Comparison of ENCODE assay signal across 27 cellular contexts in the genomic region with DNA sequence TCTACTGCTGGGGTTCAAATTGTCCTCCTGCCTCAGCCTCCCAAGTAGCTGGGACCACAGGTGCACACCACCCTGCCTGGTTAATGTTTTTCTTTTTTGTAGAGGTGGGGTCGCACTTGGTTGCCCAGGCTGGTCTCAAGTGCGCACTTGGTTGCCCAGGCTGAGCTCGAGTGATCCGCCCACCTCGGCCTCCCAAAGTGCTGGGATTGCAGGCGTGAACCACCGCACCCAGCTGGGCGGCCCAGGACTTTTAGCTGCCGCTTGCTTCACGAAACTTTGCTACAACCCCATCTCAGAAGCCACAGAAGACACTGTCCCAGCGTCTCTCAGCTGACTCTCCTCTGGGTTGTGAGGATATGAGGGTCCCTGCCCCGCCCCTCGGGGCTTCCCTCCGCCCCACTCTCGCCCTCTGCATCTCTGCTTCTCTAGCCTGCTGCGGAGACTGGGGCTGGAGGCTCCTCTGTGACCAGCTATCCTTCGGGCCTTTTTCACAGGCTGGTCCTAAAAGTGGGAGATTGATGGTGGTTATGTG.
"Had no signal": no experiment of that assay in that cellular context is flagged by ENCODE, and none has a peak within 500 bp of the region (broad histone marks: within the 10 kb centered on the region; RNA-seq: fewer than 3 reads in every experiment).

No MANE protein-coding gene starts in this region.

- H3K4me1 ChIP-seq: colonic mucosa had no signal

- DNase-seq: activated CD4-positive, alpha-beta memory T cell treated with anti-CD3 and anti-CD28 coated beads, Interleukin-2, amount 10 ng/mL, durations not matched to agents 7 days and 5 days; activated CD4-positive, alpha-beta T cell treated with anti-CD3 and anti-CD28 coated beads for 36 hours; activated CD4-positive, alpha-beta T cell treated with anti-CD3 and anti-CD28 coated beads, Interleukin-2, amount 10 ng/mL, durations not matched to agents 24 days and 14 days; activated CD4-positive, alpha-beta T cell treated with anti-CD3 and anti-CD28 coated beads, Interleukin-2, amount 50 U/mL, for 4 hours; activated CD4-positive, CD25-positive, alpha-beta regulatory T cell; activated CD4-positive, CD25-positive, alpha-beta regulatory T cell treated with anti-CD3 and anti-CD28 coated beads, Interleukin-2, amount 50 U/mL, for 72 hours; activated CD8-positive, alpha-beta memory T cell treated with anti-CD3 and anti-CD28 coated beads, Interleukin-2, amount 50 U/mL, for 48 hours; activated gamma-delta T cell; activated naive CD4-positive, alpha-beta T cell; activated naive CD4-positive, alpha-beta T cell treated with anti-CD3 and anti-CD28 coated beads, Interleukin-2, amount 10 ng/mL, durations not matched to agents 7 days and 5 days; activated T-cell treated with anti-CD3 and anti-CD28 coated beads for 4 hours; activated T-cell treated with anti-CD3 and anti-CD28 coated beads, Interleukin-2, amount 50 U/mL, for 24 hours; activated T-cell treated with anti-CD3 and anti-CD28 coated beads, Interleukin-2, amount 50 U/mL, for 72 hours; adrenal gland; amygdala; body of pancreas; central memory CD4-positive, alpha-beta T cell; cerebellar nuclear complex; colonic mucosa; effector CD8-positive, alpha-beta T cell; esophagus squamous epithelium; foreskin melanocyte; T-helper 2 cell had no signal

- H3K9me3 ChIP-seq: adrenal gland, body of pancreas, colonic mucosa, esophagus squamous epithelium had no signal

- H3K36me3 Mint-ChIP-seq: activated naive CD4-positive, alpha-beta T cell treated with anti-CD3 and anti-CD28 coated beads, Interleukin-2, amount 10 ng/mL, durations not matched to agents 7 days and 5 days; activated naive CD4-positive, alpha-beta T cell treated with anti-CD3 and anti-CD28 coated beads, Interleukin-2, amount 50 U/mL, for 72 hours had no signal

- H3K27me3 ChIP-seq: body of pancreas had no signal

- H3K36me3 ChIP-seq: adrenal gland, colonic mucosa, esophagus squamous epithelium had no signal

- H3K4me3 Mint-ChIP-seq: activated CD4-positive, alpha-beta memory T cell treated with anti-CD3 and anti-CD28 coated beads, Interleukin-2, amount 10 ng/mL, durations not matched to agents 7 days and 5 days; activated CD4-positive, alpha-beta T cell treated with anti-CD3 and anti-CD28 coated beads for 36 hours; activated CD4-positive, alpha-beta T cell treated with anti-CD3 and anti-CD28 coated beads, Interleukin-2, amount 10 ng/mL, durations not matched to agents 24 days and 14 days; activated naive CD4-positive, alpha-beta T cell treated with anti-CD3 and anti-CD28 coated beads, Interleukin-2, amount 10 ng/mL, durations not matched to agents 7 days and 5 days; activated T-cell treated with anti-CD3 and anti-CD28 coated beads, Interleukin-2, amount 50 U/mL, for 24 hours; activated T-cell treated with anti-CD3 and anti-CD28 coated beads, Interleukin-2, amount 50 U/mL, for 72 hours had no signal

- ATAC-seq: activated CD4-positive, alpha-beta T cell treated with anti-CD3 and anti-CD28 coated beads for 36 hours; activated naive CD4-positive, alpha-beta T cell treated with anti-CD3 and anti-CD28 coated beads, Interleukin-2, amount 50 U/mL, for 72 hours; activated T-cell treated with anti-CD3 and anti-CD28 coated beads, Interleukin-2, amount 50 U/mL, for 72 hours; body of pancreas had no signal

- H3K4me3 ChIP-seq: adrenal gland, body of pancreas, colonic mucosa, esophagus squamous epithelium had no signal

- FAIRE-seq: endometrium, endothelial cell of umbilical vein had no signal

- H3K9me3 Mint-ChIP-seq: activated CD4-positive, alpha-beta memory T cell treated with anti-CD3 and anti-CD28 coated beads, Interleukin-2, amount 10 ng/mL, durations not matched to agents 7 days and 5 days; activated CD4-positive, alpha-beta T cell treated with anti-CD3 and anti-CD28 coated beads, Interleukin-2, amount 10 ng/mL, durations not matched to agents 24 days and 14 days; activated naive CD4-positive, alpha-beta T cell treated with anti-CD3 and anti-CD28 coated beads, Interleukin-2, amount 10 ng/mL, durations not matched to agents 7 days and 5 days; activated naive CD4-positive, alpha-beta T cell treated with anti-CD3 and anti-CD28 coated beads, Interleukin-2, amount 50 U/mL, for 72 hours; activated T-cell treated with anti-CD3 and anti-CD28 coated beads, Interleukin-2, amount 50 U/mL, for 24 hours; activated T-cell treated with anti-CD3 and anti-CD28 coated beads, Interleukin-2, amount 50 U/mL, for 72 hours had no signal

- H3K27ac ChIP-seq: adrenal gland, body of pancreas, colonic mucosa, epithelial cell of prostate, esophagus squamous epithelium had no signal

- H3K27ac Mint-ChIP-seq: activated CD4-positive, alpha-beta memory T cell treated with anti-CD3 and anti-CD28 coated beads, Interleukin-2, amount 10 ng/mL, durations not matched to agents 7 days and 5 days; activated CD4-positive, alpha-beta T cell treated with anti-CD3 and anti-CD28 coated beads for 36 hours; activated CD4-positive, alpha-beta T cell treated with anti-CD3 and anti-CD28 coated beads, Interleukin-2, amount 10 ng/mL, durations not matched to agents 24 days and 14 days; activated naive CD4-positive, alpha-beta T cell treated with anti-CD3 and anti-CD28 coated beads, Interleukin-2, amount 10 ng/mL, durations not matched to agents 7 days and 5 days; activated naive CD4-positive, alpha-beta T cell treated with anti-CD3 and anti-CD28 coated beads, Interleukin-2, amount 50 U/mL, for 72 hours; activated T-cell treated with anti-CD3 and anti-CD28 coated beads, Interleukin-2, amount 50 U/mL, for 24 hours; activated T-cell treated with anti-CD3 and anti-CD28 coated beads, Interleukin-2, amount 50 U/mL, for 72 hours had no signal

- H3K4me1 Mint-ChIP-seq: activated CD4-positive, alpha-beta memory T cell treated with anti-CD3 and anti-CD28 coated beads, Interleukin-2, amount 10 ng/mL, durations not matched to agents 7 days and 5 days; activated CD4-positive, alpha-beta T cell treated with anti-CD3 and anti-CD28 coated beads for 36 hours; activated CD4-positive, alpha-beta T cell treated with anti-CD3 and anti-CD28 coated beads, Interleukin-2, amount 10 ng/mL, durations not matched to agents 24 days and 14 days; activated naive CD4-positive, alpha-beta T cell treated with anti-CD3 and anti-CD28 coated beads, Interleukin-2, amount 10 ng/mL, durations not matched to agents 7 days and 5 days had no signal
